ENCODE assay signal across 6 cellular contexts in genomic region chr5:177498013-177498847, GRCh38. TPM values are rescaled to one million over a fixed set of nuclear protein-coding genes. Genes with fewer than 3 reads are reported as not detected.
DNase-seq lines count a peak whose midpoint lies in the region; ATAC-seq, FAIRE-seq and TF ChIP-seq lines count a peak whose summit lies in the region.

No MANE protein-coding gene starts in this region.

- FAIRE-seq in H54 (lab: Jason Lieb, UNC), result no peak

- POLR2A ChIA-PET in activated CD8-positive, alpha-beta T cell treated with anti-CD3 and anti-CD28 coated beads, Interleukin-2, amount 10 ng/mL, durations not matched to agents 7 days and 5 days (lab: Charles Lee), result interaction anchor here (1.0 to 1.7 kb wide), 5 partner anchors 9 to 26 kb away, joined by 4 to 7 read pairs (median 4); no protein-coding TSS in a partner anchor

- peaks cover 25% of the 10 kb centered on the region for H3K4me1 ChIP-seq in HAP-1

- peak overlapping the region; percentile 71 for H3K4me3 ChIP-seq in HAP-1

- H3K9me3 ChIP-seq in HAP-1, result no peaks in the 10 kb centered on the region

- no peaks in the 10 kb centered on the region for H3K9me3 Mint-ChIP-seq in activated CD8-positive, alpha-beta T cell treated with anti-CD3 and anti-CD28 coated beads, Interleukin-2, amount 10 ng/mL, durations not matched to agents 7 days and 5 days (ENCODE audit: insufficient read depth)

- DNase-seq in HAP-1 (ENCODE audit: low spot score in 2 of 2) (peak in 1 of 2 experiments; percentile 47), lung microvascular endothelial cell (ENCODE audit: low read depth in 2 of 2) (peak; percentile 46 to 63), H54 (ENCODE audit: insufficient read length, low spot score) (no peak)
- DNase-seq in activated CD8-positive, alpha-beta T cell treated with anti-CD3 and anti-CD28 coated beads, Interleukin-2, amount 10 ng/mL, durations not matched to agents 7 days and 5 days, result peak; percentile 59
- DNase-seq in central memory CD4-positive, alpha-beta T cell, result no peak
- no peak for DNase-seq in activated CD4-positive, CD25-positive, alpha-beta regulatory T cell (lab: John Stamatoyannopoulos, UW)

- peak; percentile 26 for ATAC-seq in activated CD8-positive, alpha-beta T cell treated with anti-CD3 and anti-CD28 coated beads, Interleukin-2, amount 10 ng/mL, durations not matched to agents 7 days and 5 days

- peaks cover 22% of the 10 kb centered on the region for H3K36me3 ChIP-seq in HAP-1 (replicated peaks)

- TF ChIP-seq POLR2A in H54 (IDR thresholded peaks at IDR 0.05; ENCODE audit: low read depth, low read length), result no peak

- CTCF ChIA-PET in activated CD8-positive, alpha-beta T cell treated with anti-CD3 and anti-CD28 coated beads, Interleukin-2, amount 10 ng/mL, durations not matched to agents 7 days and 5 days (lab: Charles Lee), result interaction anchor here (0.9 to 6.2 kb wide), 10 partner anchors 10 to 127 kb away, joined by 3 to 97 read pairs (median 10); partner anchors contain the start of gene DBN1

- no peaks in the 10 kb centered on the region for H3K27me3 ChIP-seq in HAP-1 (ENCODE audit: low read depth)

- in situ Hi-C loops in HAP-1 (cut with MboI; ENCODE audit: low sequenced_read_pairs), result no loop called here

- H3K27ac Mint-ChIP-seq in activated CD8-positive, alpha-beta T cell treated with anti-CD3 and anti-CD28 coated beads, Interleukin-2, amount 10 ng/mL, durations not matched to agents 7 days and 5 days, result peak overlapping the region; percentile 67

- peaks cover 53% of the 10 kb centered on the region for H3K4me1 Mint-ChIP-seq in activated CD8-positive, alpha-beta T cell treated with anti-CD3 and anti-CD28 coated beads, Interleukin-2, amount 10 ng/mL, durations not matched to agents 7 days and 5 days (ENCODE audit: low read depth)

- peaks cover 18% of the 10 kb centered on the region for H3K27me3 Mint-ChIP-seq in activated CD8-positive, alpha-beta T cell treated with anti-CD3 and anti-CD28 coated beads, Interleukin-2, amount 10 ng/mL, durations not matched to agents 7 days and 5 days (ENCODE audit: low read depth)

- peaks cover 3% of the 10 kb centered on the region for H3K36me3 Mint-ChIP-seq in activated CD8-positive, alpha-beta T cell treated with anti-CD3 and anti-CD28 coated beads, Interleukin-2, amount 10 ng/mL, durations not matched to agents 7 days and 5 days (ENCODE audit: low read depth)

- H3K4me3 Mint-ChIP-seq in activated CD8-positive, alpha-beta T cell treated with anti-CD3 and anti-CD28 coated beads, Interleukin-2, amount 10 ng/mL, durations not matched to agents 7 days and 5 days, result peak overlapping the region; percentile 82

RNA-seq across cellular contexts. Expression of gene PDLIM7, which starts 0.8 kb away (rescaled TPM):
- 10 to 100 TPM; 62.5 to 67.3 TPM for total RNA-seq in activated CD8-positive, alpha-beta T cell treated with anti-CD3 and anti-CD28 coated beads, Interleukin-2, amount 10 ng/mL, durations not matched to agents 7 days and 5 days
- total RNA-seq in lung microvascular endothelial cell, result 24.4 and 30.1 TPM in 2 replicates

RNA-seq across cellular contexts. Expression of gene DOK3, which starts 11.4 kb away (rescaled TPM):
- total RNA-seq in activated CD8-positive, alpha-beta T cell treated with anti-CD3 and anti-CD28 coated beads, Interleukin-2, amount 10 ng/mL, durations not matched to agents 7 days and 5 days, result 1 to 10 TPM; 7.3 to 7.8 TPM
- 0.79 and 2.0 TPM in 2 replicates for total RNA-seq in lung microvascular endothelial cell

RNA-seq across cellular contexts. Expression of gene DDX41, which starts 18.5 kb away (rescaled TPM):
- total RNA-seq in activated CD8-positive, alpha-beta T cell treated with anti-CD3 and anti-CD28 coated beads, Interleukin-2, amount 10 ng/mL, durations not matched to agents 7 days and 5 days, result 100 to 1,000 TPM; 135 to 149 TPM
- total RNA-seq in lung microvascular endothelial cell, result 62.1 and 64.5 TPM in 2 replicates

RNA-seq across cellular contexts. Expression of gene DBN1, which starts 24.8 kb away (rescaled TPM):
- total RNA-seq in activated CD8-positive, alpha-beta T cell treated with anti-CD3 and anti-CD28 coated beads, Interleukin-2, amount 10 ng/mL, durations not matched to agents 7 days and 5 days, result 100 to 1,000 TPM in 1 of 2 experiments, 10 to 100 TPM in 1; 92.9 to 104 TPM
- 88.9 and 112 TPM in 2 replicates for total RNA-seq in lung microvascular endothelial cell

RNA-seq across cellular contexts. Expression of gene PRR7, which starts 51.6 kb away (rescaled TPM):
- total RNA-seq in activated CD8-positive, alpha-beta T cell treated with anti-CD3 and anti-CD28 coated beads, Interleukin-2, amount 10 ng/mL, durations not matched to agents 7 days and 5 days, result 10 to 100 TPM in 1 of 2 experiments, 1 to 10 TPM in 1; 9.8 to 11.6 TPM
- total RNA-seq in lung microvascular endothelial cell, result 1.2 and 2.2 TPM in 2 replicates

Comparison
In these comparisons a context has a peak if more than half of its experiments do, and no peak if none do; other contexts are left out.
1. DNase-seq: peak in activated CD8-positive, alpha-beta T cell treated with anti-CD3 and anti-CD28 coated beads, Interleukin-2, amount 10 ng/mL, durations not matched to agents 7 days and 5 days (single experiment) and lung microvascular endothelial cell (2 of 2); none in central memory CD4-positive, alpha-beta T cell (single experiment), activated CD4-positive, CD25-positive, alpha-beta regulatory T cell (0 of 4) and H54 (single experiment).